ENCODE assay signal across 19 cellular contexts in the genomic region with DNA sequence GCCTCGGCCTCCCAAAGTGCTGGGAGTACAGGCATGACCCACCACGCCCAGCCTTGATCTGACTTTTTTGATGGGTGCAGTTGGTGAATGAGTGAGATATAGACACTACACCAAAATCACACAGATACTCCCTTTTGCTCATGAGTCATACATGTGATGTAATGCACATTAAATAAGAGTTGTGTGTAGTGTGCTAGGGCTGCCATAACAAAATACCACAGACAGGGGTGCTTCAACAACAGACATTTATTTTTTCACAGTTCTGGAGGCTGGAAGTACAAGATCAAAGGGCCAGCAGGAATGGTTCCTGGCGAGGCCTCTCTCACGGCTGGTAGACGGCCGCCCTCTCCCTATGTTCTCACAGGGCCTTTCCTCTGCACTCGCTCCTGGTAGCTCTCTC. TPM values are rescaled to one million over a fixed set of nuclear protein-coding genes. Genes with fewer than 3 reads are reported as not detected.
"Had no signal": no experiment of that assay in that cellular context is flagged by ENCODE, and none has a peak within 500 bp of the region (broad histone marks: within the 10 kb centered on the region; RNA-seq: fewer than 3 reads in every experiment).

No MANE protein-coding gene starts in this region.

- H3K4me3 ChIP-seq: coronary artery, mucosa of descending colon, psoas muscle, right lobe of liver, tibial nerve, vagina had no signal

- H3K4me3 Mint-ChIP-seq: activated CD8-positive, alpha-beta T cell treated with anti-CD3 and anti-CD28 coated beads, Interleukin-2, amount 10 ng/mL, durations not matched to agents 7 days and 5 days; natural killer cell; stimulated activated memory B cell treated with anti-CD40 and anti-IgM and Interleukin-4, amounts not matched to agents 10 μg/mL and 1 μg/mL and 100 μg/mL, for 72 hours; WTC11 had no signal

- H3K4me1 Mint-ChIP-seq: stimulated activated memory B cell treated with anti-CD40 and anti-IgM and Interleukin-4, amounts not matched to agents 10 μg/mL and 1 μg/mL and 100 μg/mL, for 72 hours had no signal

- H3K36me3 ChIP-seq: right lobe of liver had no signal

- H3K27ac ChIP-seq: coronary artery, psoas muscle, right lobe of liver, tibial nerve, vagina had no signal

- H3K27me3 ChIP-seq: right lobe of liver, tibial nerve, vagina had no signal

- DNase-seq: activated CD4-positive, alpha-beta T cell treated with anti-CD3 and anti-CD28 coated beads for 48 hours; activated CD8-positive, alpha-beta memory T cell treated with anti-CD3 and anti-CD28 coated beads, Interleukin-2, amount 50 U/mL, for 48 hours; activated CD8-positive, alpha-beta T cell treated with anti-CD3 and anti-CD28 coated beads, Interleukin-2, amount 10 ng/mL, durations not matched to agents 7 days and 5 days; activated naive CD4-positive, alpha-beta T cell treated with Interleukin-2 at 50 U/mL for 16 hours; central memory CD4-positive, alpha-beta T cell; effector CD8-positive, alpha-beta T cell; hypothalamus; mucosa of descending colon; natural killer cell; nucleus accumbens; psoas muscle had no signal

- H3K9me3 Mint-ChIP-seq: natural killer cell; stimulated activated memory B cell treated with anti-CD40 and anti-IgM and Interleukin-4, amounts not matched to agents 10 μg/mL and 1 μg/mL and 100 μg/mL, for 72 hours; WTC11 had no signal

- H3K36me3 Mint-ChIP-seq: stimulated activated memory B cell treated with anti-CD40 and anti-IgM and Interleukin-4, amounts not matched to agents 10 μg/mL and 1 μg/mL and 100 μg/mL, for 72 hours had no signal

- ATAC-seq: activated CD8-positive, alpha-beta T cell treated with anti-CD3 and anti-CD28 coated beads, Interleukin-2, amount 10 ng/mL, durations not matched to agents 7 days and 5 days; mucosa of descending colon; natural killer cell; psoas muscle; right lobe of liver; stimulated activated memory B cell treated with anti-CD40 and anti-IgM and Interleukin-4, amounts not matched to agents 10 μg/mL and 1 μg/mL and 100 μg/mL, for 72 hours; WTC11 had no signal

- H3K4me1 ChIP-seq: psoas muscle, right lobe of liver, vagina had no signal

- H3K27ac Mint-ChIP-seq: activated CD8-positive, alpha-beta T cell treated with anti-CD3 and anti-CD28 coated beads, Interleukin-2, amount 10 ng/mL, durations not matched to agents 7 days and 5 days; natural killer cell; stimulated activated memory B cell treated with anti-CD40 and anti-IgM and Interleukin-4, amounts not matched to agents 10 μg/mL and 1 μg/mL and 100 μg/mL, for 72 hours; WTC11 had no signal

- H3K9me3 ChIP-seq: mucosa of descending colon, psoas muscle, right lobe of liver, tibial nerve, vagina had no signal

RNA-seq across cellular contexts. Expression of gene GBX2, which starts 46.6 kb away (rescaled TPM):
- total RNA-seq: activated CD8-positive, alpha-beta T cell treated with anti-CD3 and anti-CD28 coated beads, Interleukin-2, amount 10 ng/mL, durations not matched to agents 7 days and 5 days; mucosa of descending colon; natural killer cell; psoas muscle; right lobe of liver; subcutaneous adipose tissue; tibial nerve; vagina had no signal
- polyA plus RNA-seq: adipose tissue, psoas muscle had no signal
